Comparison of ENCODE assay signal across 15 cellular contexts in genomic region chr1:14184346-14184963, GRCh38.
"Had no signal": no experiment of that assay in that cellular context is flagged by ENCODE, and none has a peak within 500 bp of the region (broad histone marks: within the 10 kb centered on the region; RNA-seq: fewer than 3 reads in every experiment).

No MANE protein-coding gene starts in this region.

- H3K4me1 ChIP-seq: breast epithelium, gastroesophageal sphincter, heart right ventricle had no signal

- H3K4me3 ChIP-seq: breast epithelium, gastroesophageal sphincter, heart right ventricle had no signal

- DNase-seq: activated naive CD8-positive, alpha-beta T cell treated with anti-CD3 and anti-CD28 coated beads, Interleukin-2, amount 10 ng/mL, durations not matched to agents 7 days and 5 days; endodermal cell; erythroblast; heart right ventricle; mammary epithelial cell; naive thymus-derived CD8-positive, alpha-beta T cell; small intestine; stimulated activated CD4-positive, alpha-beta T cell treated with anti-CD3 and anti-CD28 coated beads, Interleukin-4, amount 100 ng/mL, for 24 hours; stimulated activated naive CD4-positive, alpha-beta T cell treated with Interleukin-2 at 50 U/mL for 16 hours; T-helper 9 cell; trophoblast cell had no signal

- H3K27ac ChIP-seq: breast epithelium, gastroesophageal sphincter, heart right ventricle had no signal

- H3K9me3 ChIP-seq: breast epithelium, gastroesophageal sphincter, heart right ventricle had no signal

- H3K27ac Mint-ChIP-seq: activated naive CD8-positive, alpha-beta T cell treated with anti-CD3 and anti-CD28 coated beads, Interleukin-2, amount 10 ng/mL, durations not matched to agents 7 days and 5 days; activated T-helper 1 cell treated with anti-CD3 and anti-CD28 coated beads, Interleukin-12 subunit alpha, Interleukin-12 subunit beta, Interleukin-2, Interleukin-4 antibody, amounts not matched to agents 30 ng/mL and 10 ng/mL and 1 ng/mL, durations not matched to agents 14 hours and 24 hours and 36 hours; endodermal cell had no signal

- H3K36me3 Mint-ChIP-seq: naive thymus-derived CD8-positive, alpha-beta T cell had no signal

- H3K4me3 Mint-ChIP-seq: activated naive CD8-positive, alpha-beta T cell treated with anti-CD3 and anti-CD28 coated beads, Interleukin-2, amount 10 ng/mL, durations not matched to agents 7 days and 5 days; activated T-helper 1 cell treated with anti-CD3 and anti-CD28 coated beads, Interleukin-12 subunit alpha, Interleukin-12 subunit beta, Interleukin-2, Interleukin-4 antibody, amounts not matched to agents 30 ng/mL and 10 ng/mL and 1 ng/mL, durations not matched to agents 14 hours and 24 hours and 36 hours; endodermal cell; naive thymus-derived CD8-positive, alpha-beta T cell had no signal

- ATAC-seq: activated CD4-positive, CD25-positive, alpha-beta regulatory T cell treated with anti-CD3 and anti-CD28 coated beads, Interleukin-2, amount 50 U/mL, for 24 hours; gastroesophageal sphincter; naive thymus-derived CD8-positive, alpha-beta T cell had no signal

- H3K27me3 ChIP-seq: gastroesophageal sphincter had no signal

- H3K36me3 ChIP-seq: breast epithelium, gastroesophageal sphincter, heart right ventricle had no signal

- H3K9me3 Mint-ChIP-seq: activated T-helper 1 cell treated with anti-CD3 and anti-CD28 coated beads, Interleukin-12 subunit alpha, Interleukin-12 subunit beta, Interleukin-2, Interleukin-4 antibody, amounts not matched to agents 30 ng/mL and 10 ng/mL and 1 ng/mL, durations not matched to agents 14 hours and 24 hours and 36 hours; endodermal cell had no signal
